ENCODE assay signal across 29 cellular contexts in genomic region chr4:36317731-36318130, GRCh38. TPM values are rescaled to one million over a fixed set of nuclear protein-coding genes. Genes with fewer than 3 reads are reported as not detected.
DNase-seq lines count a peak whose midpoint lies in the region; ATAC-seq, FAIRE-seq and TF ChIP-seq lines count a peak whose summit lies in the region.
"Had no signal": no experiment of that assay in that cellular context is flagged by ENCODE, and none has a peak within 500 bp of the region (broad histone marks: within the 10 kb centered on the region; RNA-seq: fewer than 3 reads in every experiment).

No MANE protein-coding gene starts in this region.

- no peaks in the 10 kb centered on the region for H3K27me3 Mint-ChIP-seq in CD4-positive, alpha-beta memory T cell
- H3K27me3 Mint-ChIP-seq in activated naive CD8-positive, alpha-beta T cell treated with anti-CD3 and anti-CD28 coated beads for 36 hours: no peaks in the 10 kb centered on the region
- no peaks in the 10 kb centered on the region for H3K27me3 Mint-ChIP-seq in natural killer cell (ENCODE audit: low read depth in 2 of 2)
- H3K27me3 Mint-ChIP-seq: stimulated activated naive B cell treated with anti-CD40 and anti-IgM and Interleukin-4, amounts not matched to agents 10 μg/mL and 1 μg/mL and 100 μg/mL, for 72 hours; T-cell had no signal

- no peaks in the 10 kb centered on the region for H3K36me3 ChIP-seq in CD4-positive, alpha-beta memory T cell (ENCODE audit: insufficient read depth, low read length)
- no peaks in the 10 kb centered on the region for H3K36me3 ChIP-seq in Loucy (ENCODE audit: insufficient read depth, low read length)
- H3K36me3 ChIP-seq: heart right ventricle, lower lobe of right lung, pancreas, SJCRH30, suprapubic skin, upper lobe of right lung had no signal

- H3K27ac ChIP-seq in CD4-positive, alpha-beta memory T cell (ENCODE audit: low read depth, low read length): no peak overlapping the region
- H3K27ac ChIP-seq: GM23248, heart right ventricle, lower lobe of right lung, pancreas, SJCRH30, suprapubic skin, upper lobe of right lung had no signal

- ATAC-seq in natural killer cell (peak in 1 of 3 donors; percentile 50), HG02571 (IDR thresholded peaks at IDR 0.05; ENCODE audit: unreplicated experiment) (no peak)
- ATAC-seq: GM12878; heart right ventricle; lower lobe of right lung; pancreas; sciatic nerve; stimulated activated naive B cell treated with anti-CD40 and anti-IgM and Interleukin-4, amounts not matched to agents 10 μg/mL and 1 μg/mL and 100 μg/mL, for 72 hours; T-cell; upper lobe of right lung had no signal

- H3K9me3 Mint-ChIP-seq in CD4-positive, alpha-beta memory T cell: peaks cover 0 to 2% (median 0%) of the 10 kb centered on the region in 8 donors
- H3K9me3 Mint-ChIP-seq in activated naive CD8-positive, alpha-beta T cell treated with anti-CD3 and anti-CD28 coated beads for 36 hours: no peaks in the 10 kb centered on the region
- no peaks in the 10 kb centered on the region for H3K9me3 Mint-ChIP-seq in natural killer cell
- H3K9me3 Mint-ChIP-seq: brain; nephron progenitor cell; stimulated activated naive B cell treated with anti-CD40 and anti-IgM and Interleukin-4, amounts not matched to agents 10 μg/mL and 1 μg/mL and 100 μg/mL, for 72 hours; T-cell had no signal

- peaks cover 19% of the 10 kb centered on the region for H3K4me1 ChIP-seq in CD4-positive, alpha-beta memory T cell (ENCODE audit: insufficient read depth, low read length)
- H3K4me1 ChIP-seq in Loucy (ENCODE audit: insufficient read depth, low read length, poor library complexity, severe bottlenecking): peaks cover 68% of the 10 kb centered on the region
- H3K4me1 ChIP-seq: pancreas, SJCRH30, suprapubic skin, upper lobe of right lung had no signal

- H3K27ac Mint-ChIP-seq in CD4-positive, alpha-beta memory T cell: peak overlapping the region in 5 of 7 donors; percentile 1 to 79 (median 36)
- H3K27ac Mint-ChIP-seq in activated naive CD8-positive, alpha-beta T cell treated with anti-CD3 and anti-CD28 coated beads for 36 hours: peak overlapping the region; percentile 37
- H3K27ac Mint-ChIP-seq in natural killer cell: peak overlapping the region; percentile 67 to 71
- H3K27ac Mint-ChIP-seq: brain; CD4-positive, CD25-positive, alpha-beta regulatory T cell; nephron progenitor cell; stimulated activated naive B cell treated with anti-CD40 and anti-IgM and Interleukin-4, amounts not matched to agents 10 μg/mL and 1 μg/mL and 100 μg/mL, for 72 hours; T-cell had no signal

- CTCF ChIA-PET in CD4-positive, alpha-beta memory T cell (lab: Charles Lee; ENCODE audit: partially characterized antibody): no interaction called here

- peak overlapping the region; percentile 1 for H3K9ac ChIP-seq in Loucy (ENCODE audit: low read depth, low read length, poor library complexity, severe bottlenecking)
- H3K9ac ChIP-seq: GM23248 had no signal

- H3K36me3 Mint-ChIP-seq in CD4-positive, alpha-beta memory T cell: peaks cover 0 to 1% of the 10 kb centered on the region in 2 donors
- no peaks in the 10 kb centered on the region for H3K36me3 Mint-ChIP-seq in activated naive CD8-positive, alpha-beta T cell treated with anti-CD3 and anti-CD28 coated beads for 36 hours
- no peaks in the 10 kb centered on the region for H3K36me3 Mint-ChIP-seq in natural killer cell
- H3K36me3 Mint-ChIP-seq: brain; CD4-positive, CD25-positive, alpha-beta regulatory T cell; T-cell had no signal

- H3K4me2 ChIP-seq in Loucy (ENCODE audit: low read depth, low read length, poor library complexity, severe bottlenecking): peak overlapping the region; percentile 53

- no peak overlapping the region for H2AFZ ChIP-seq in Loucy (ENCODE audit: low read length)
- H2AFZ ChIP-seq: GM23248 had no signal

- TF ChIP-seq CTCF in Loucy (conservative IDR thresholded peaks at IDR 0.05; ENCODE audit: low read length) (no peak), natural killer cell (IDR thresholded peaks at IDR 0.05) (no peak)

- H3K4me3 ChIP-seq in CD4-positive, alpha-beta memory T cell (ENCODE audit: low read length in 2 of 2): no peak overlapping the region
- peak overlapping the region; percentile 40 for H3K4me3 ChIP-seq in Loucy (ENCODE audit: low read length, poor library complexity, severe bottlenecking)
- H3K4me3 ChIP-seq: GM12878, GM23248, heart right ventricle, lower lobe of right lung, pancreas, SJCRH30, suprapubic skin, upper lobe of right lung had no signal

- intact Hi-C loops in CD4-positive, alpha-beta memory T cell (cut with micrococcal nuclease): no loop called here
- intact Hi-C loops in natural killer cell (cut with micrococcal nuclease): no loop called here

- no peak for DNase-seq in CD4-positive, alpha-beta memory T cell
- no peak for DNase-seq in activated naive CD8-positive, alpha-beta T cell treated with anti-CD3 and anti-CD28 coated beads for 36 hours
- DNase-seq in natural killer cell (no peak), GM19239 (ENCODE audit: insufficient read length, low spot score) (no peak), SKM-1 treated with dmso at 0.1 percent for 144 hours (lab: John Stamatoyannopoulos, UW; ENCODE audit: unreplicated experiment) (no peak)
- DNase-seq: CD4-positive, CD25-positive, alpha-beta regulatory T cell; EL; GM23248; heart right ventricle; KG1; lower lobe of right lung; MM.1S; NCI-H1417 treated with DMSO at 0.1 percent for 48 hours; NCI-H2081; NCI-H774; nephron progenitor cell; pancreas; SJCRH30; stimulated activated CD4-positive, alpha-beta T cell treated with anti-CD3 and anti-CD28 coated beads, Interleukin-4, amount 100 ng/mL, for 4 hours; stimulated activated naive B cell treated with anti-CD40 and anti-IgM and Interleukin-4, amounts not matched to agents 10 μg/mL and 1 μg/mL and 100 μg/mL, for 72 hours; T-cell; upper lobe of right lung had no signal

- H3K9me2 ChIP-seq in Loucy (replicated peaks; ENCODE audit: low read depth, low read length): no peaks in the 10 kb centered on the region

- POLR2A ChIA-PET in CD4-positive, alpha-beta memory T cell (lab: Charles Lee; ENCODE audit: partially characterized antibody): interaction anchor here (1.0 kb wide), 1 partner anchor 69 kb away, joined by 3 read pairs; no protein-coding TSS in a partner anchor

- H4K20me1 ChIP-seq in Loucy (ENCODE audit: insufficient read depth, low read length, poor library complexity, severe bottlenecking): no peaks in the 10 kb centered on the region

- FAIRE-seq in GM19239 (lab: Jason Lieb, UNC): no peak
- FAIRE-seq: GM12878 had no signal

- H3F3A ChIP-seq in Loucy (ENCODE audit: low read depth): peaks cover 9% of the 10 kb centered on the region

- H3K9me3 ChIP-seq in CD4-positive, alpha-beta memory T cell (ENCODE audit: control insufficient read depth in 1 of 2, low read length in 2 of 2): no peaks in the 10 kb centered on the region
- no peaks in the 10 kb centered on the region for H3K9me3 ChIP-seq in Loucy (ENCODE audit: insufficient read depth, low read depth, low read length)
- H3K9me3 ChIP-seq: heart right ventricle, lower lobe of right lung, pancreas, SJCRH30, suprapubic skin, upper lobe of right lung had no signal

- peak overlapping the region in 1 of 8 donors; percentile 5 for H3K4me3 Mint-ChIP-seq in CD4-positive, alpha-beta memory T cell
- H3K4me3 Mint-ChIP-seq in activated naive CD8-positive, alpha-beta T cell treated with anti-CD3 and anti-CD28 coated beads for 36 hours: no peak overlapping the region
- peak overlapping the region; percentile 29 for H3K4me3 Mint-ChIP-seq in natural killer cell
- H3K4me3 Mint-ChIP-seq: brain; CD4-positive, CD25-positive, alpha-beta regulatory T cell; nephron progenitor cell; stimulated activated naive B cell treated with anti-CD40 and anti-IgM and Interleukin-4, amounts not matched to agents 10 μg/mL and 1 μg/mL and 100 μg/mL, for 72 hours; T-cell had no signal

- H3K27me3 ChIP-seq in CD4-positive, alpha-beta memory T cell (ENCODE audit: insufficient read depth, low read length): no peaks in the 10 kb centered on the region
- H3K27me3 ChIP-seq in Loucy (ENCODE audit: insufficient read depth, low read length, poor library complexity, severe bottlenecking): no peaks in the 10 kb centered on the region
- H3K27me3 ChIP-seq: heart right ventricle, pancreas, SJCRH30, suprapubic skin, upper lobe of right lung had no signal

- peaks cover 16 to 34% (median 20%) of the 10 kb centered on the region in 4 donors for H3K4me1 Mint-ChIP-seq in CD4-positive, alpha-beta memory T cell
- H3K4me1 Mint-ChIP-seq in activated naive CD8-positive, alpha-beta T cell treated with anti-CD3 and anti-CD28 coated beads for 36 hours: peaks cover 40% of the 10 kb centered on the region
- H3K4me1 Mint-ChIP-seq in natural killer cell: peaks cover 50 to 55% of the 10 kb centered on the region in 2 donors
- H3K4me1 Mint-ChIP-seq: brain, nephron progenitor cell had no signal

- H3K79me2 ChIP-seq in Loucy (ENCODE audit: insufficient read depth, low read length): no peaks in the 10 kb centered on the region

RNA-seq across cellular contexts. Expression of gene DTHD1, which starts 36.3 kb away (rescaled TPM):
- total RNA-seq in CD4-positive, alpha-beta memory T cell: 1 to 10 TPM; 1.2 to 1.4 TPM
- under 1 TPM in 1 of 2 donors, not detected in 1; 0.16 TPM for polyA plus RNA-seq in CD4-positive, alpha-beta memory T cell
- under 1 TPM; 0.08 to 0.12 TPM for total RNA-seq in activated naive CD8-positive, alpha-beta T cell treated with anti-CD3 and anti-CD28 coated beads for 36 hours
- 10 to 100 TPM; 67.0 to 95.4 (median 81.5) TPM for total RNA-seq in natural killer cell
- total RNA-seq: epithelial cell of proximal tubule, GM23248, SJCRH30 had no signal
- polyA plus RNA-seq: GM23248, heart right ventricle, pancreas had no signal

Comparison
In these comparisons a context has a peak if more than half of its experiments do, and no peak if none do; other contexts are left out.
1. RNA of gene DTHD1, which starts 36.3 kb away (total RNA-seq): 67.0 to 95.4 TPM in natural killer cell; 1.2 to 1.4 TPM in CD4-positive, alpha-beta memory T cell and 0.08 to 0.12 TPM in activated naive CD8-positive, alpha-beta T cell treated with anti-CD3 and anti-CD28 coated beads for 36 hours; every median in the first group is over 10 times any median in the second.
2. Peak in every context shown above with its lines, with median percentiles within 50 percentile points of each other: H3K27ac Mint-ChIP-seq.